Comparison of ENCODE assay signal across 23 cellular contexts in the genomic region with DNA sequence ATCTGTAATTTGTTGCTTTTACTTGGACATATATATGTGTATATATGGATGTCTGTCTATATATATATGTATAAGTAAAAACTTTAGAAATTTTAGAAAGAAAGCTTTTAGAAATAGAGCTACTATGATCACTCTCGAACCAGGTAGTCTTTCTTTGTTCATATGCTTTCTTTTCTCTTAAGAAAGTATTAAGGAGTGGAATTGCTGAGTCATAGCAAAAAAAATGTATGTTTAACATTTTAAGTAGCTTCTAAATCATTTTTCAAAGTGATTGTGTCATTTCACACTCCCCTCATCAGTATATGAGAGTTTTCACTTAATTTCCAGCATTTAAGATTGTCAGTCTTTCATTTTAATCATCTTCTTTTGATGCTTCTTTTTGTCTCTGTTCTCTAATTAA.
"Had no signal": no experiment of that assay in that cellular context is flagged by ENCODE, and none has a peak within 500 bp of the region (broad histone marks: within the 10 kb centered on the region; RNA-seq: fewer than 3 reads in every experiment).

No MANE protein-coding gene starts in this region.

- H3K9me3 Mint-ChIP-seq: activated CD4-positive, alpha-beta T cell treated with anti-CD3 and anti-CD28 coated beads, Interleukin-2, amount 10 ng/mL, durations not matched to agents 7 days and 5 days; activated naive CD4-positive, alpha-beta T cell treated with anti-CD3 and anti-CD28 coated beads for 36 hours had no signal

- H3K4me1 Mint-ChIP-seq: activated CD4-positive, alpha-beta T cell treated with anti-CD3 and anti-CD28 coated beads, Interleukin-2, amount 10 ng/mL, durations not matched to agents 7 days and 5 days; activated naive CD8-positive, alpha-beta T cell treated with anti-CD3 and anti-CD28 coated beads, Interleukin-2, amount 50 U/mL, for 24 hours; immature natural killer cell; memory B cell; naive B cell; stimulated activated memory B cell treated with anti-CD40 and anti-IgM and Interleukin-4, amounts not matched to agents 10 μg/mL and 1 μg/mL and 100 μg/mL, for 72 hours had no signal

- H3K36me3 ChIP-seq: ascending aorta, heart left ventricle, ovary, sigmoid colon, thoracic aorta, upper lobe of left lung had no signal

- DNase-seq: activated CD4-positive, alpha-beta T cell treated with anti-CD3 and anti-CD28 coated beads, Interleukin-2, amount 10 ng/mL, durations not matched to agents 7 days and 5 days; activated CD8-positive, alpha-beta T cell treated with anti-CD3 and anti-CD28 coated beads, Interleukin-2, amount 10 ng/mL, durations not matched to agents 7 days and 5 days; activated naive CD4-positive, alpha-beta T cell treated with anti-CD3 and anti-CD28 coated beads for 36 hours; activated naive CD8-positive, alpha-beta T cell treated with anti-CD3 and anti-CD28 coated beads, Interleukin-2, amount 50 U/mL, for 24 hours; activated T-cell treated with anti-CD3 and anti-CD28 coated beads, Interleukin-2, amount 50 U/mL, for 4 hours; cerebellar nuclear complex; cortex of kidney; erythroblast; foreskin melanocyte; heart left ventricle; immature natural killer cell; left ventricle myocardium superior; mucosa of descending colon; naive B cell; ovary; sigmoid colon; stimulated activated CD4-positive, alpha-beta T cell treated with anti-CD3 and anti-CD28 coated beads, Interleukin-4, amount 100 ng/mL, for 24 hours; T-helper 9 cell; upper lobe of left lung had no signal

- H3K4me3 Mint-ChIP-seq: activated CD4-positive, alpha-beta T cell treated with anti-CD3 and anti-CD28 coated beads, Interleukin-2, amount 10 ng/mL, durations not matched to agents 7 days and 5 days; activated CD8-positive, alpha-beta T cell treated with anti-CD3 and anti-CD28 coated beads, Interleukin-2, amount 10 ng/mL, durations not matched to agents 7 days and 5 days; activated naive CD4-positive, alpha-beta T cell treated with anti-CD3 and anti-CD28 coated beads for 36 hours; activated naive CD8-positive, alpha-beta T cell treated with anti-CD3 and anti-CD28 coated beads, Interleukin-2, amount 50 U/mL, for 24 hours; activated T-cell treated with anti-CD3 and anti-CD28 coated beads, Interleukin-2, amount 50 U/mL, for 4 hours; immature natural killer cell; memory B cell; naive B cell; stimulated activated memory B cell treated with anti-CD40 and anti-IgM and Interleukin-4, amounts not matched to agents 10 μg/mL and 1 μg/mL and 100 μg/mL, for 72 hours had no signal

- H3K36me3 Mint-ChIP-seq: immature natural killer cell; memory B cell; naive B cell; stimulated activated memory B cell treated with anti-CD40 and anti-IgM and Interleukin-4, amounts not matched to agents 10 μg/mL and 1 μg/mL and 100 μg/mL, for 72 hours had no signal

- H3K4me1 ChIP-seq: ascending aorta, heart left ventricle, sigmoid colon, upper lobe of left lung had no signal

- H3K27me3 Mint-ChIP-seq: activated CD4-positive, alpha-beta T cell treated with anti-CD3 and anti-CD28 coated beads, Interleukin-2, amount 10 ng/mL, durations not matched to agents 7 days and 5 days; activated naive CD8-positive, alpha-beta T cell treated with anti-CD3 and anti-CD28 coated beads, Interleukin-2, amount 50 U/mL, for 24 hours; memory B cell; naive B cell; stimulated activated memory B cell treated with anti-CD40 and anti-IgM and Interleukin-4, amounts not matched to agents 10 μg/mL and 1 μg/mL and 100 μg/mL, for 72 hours had no signal

- H3K9me3 ChIP-seq: ascending aorta, mucosa of descending colon, ovary, sigmoid colon, thoracic aorta, upper lobe of left lung had no signal

- H3K4me3 ChIP-seq: ascending aorta, heart left ventricle, mucosa of descending colon, ovary, sigmoid colon, thoracic aorta, upper lobe of left lung had no signal

- H3K27ac Mint-ChIP-seq: activated CD4-positive, alpha-beta T cell treated with anti-CD3 and anti-CD28 coated beads, Interleukin-2, amount 10 ng/mL, durations not matched to agents 7 days and 5 days; activated CD8-positive, alpha-beta T cell treated with anti-CD3 and anti-CD28 coated beads, Interleukin-2, amount 10 ng/mL, durations not matched to agents 7 days and 5 days; activated naive CD4-positive, alpha-beta T cell treated with anti-CD3 and anti-CD28 coated beads for 36 hours; activated naive CD8-positive, alpha-beta T cell treated with anti-CD3 and anti-CD28 coated beads, Interleukin-2, amount 50 U/mL, for 24 hours; immature natural killer cell; memory B cell; naive B cell; stimulated activated memory B cell treated with anti-CD40 and anti-IgM and Interleukin-4, amounts not matched to agents 10 μg/mL and 1 μg/mL and 100 μg/mL, for 72 hours had no signal

- ATAC-seq: activated CD8-positive, alpha-beta T cell treated with anti-CD3 and anti-CD28 coated beads, Interleukin-2, amount 10 ng/mL, durations not matched to agents 7 days and 5 days; activated naive CD8-positive, alpha-beta T cell treated with anti-CD3 and anti-CD28 coated beads, Interleukin-2, amount 50 U/mL, for 24 hours; activated T-cell treated with anti-CD3 and anti-CD28 coated beads, Interleukin-2, amount 50 U/mL, for 4 hours; heart left ventricle; left ventricle myocardium superior; mucosa of descending colon; stimulated activated memory B cell treated with anti-CD40 and anti-IgM and Interleukin-4, amounts not matched to agents 10 μg/mL and 1 μg/mL and 100 μg/mL, for 72 hours had no signal

- H3K27ac ChIP-seq: ascending aorta, heart left ventricle, ovary, sigmoid colon, thoracic aorta, upper lobe of left lung had no signal

- H3K27me3 ChIP-seq: ascending aorta, heart left ventricle, ovary, sigmoid colon, upper lobe of left lung had no signal
